Comparison of ENCODE assay signal across 33 cellular contexts in the genomic region with DNA sequence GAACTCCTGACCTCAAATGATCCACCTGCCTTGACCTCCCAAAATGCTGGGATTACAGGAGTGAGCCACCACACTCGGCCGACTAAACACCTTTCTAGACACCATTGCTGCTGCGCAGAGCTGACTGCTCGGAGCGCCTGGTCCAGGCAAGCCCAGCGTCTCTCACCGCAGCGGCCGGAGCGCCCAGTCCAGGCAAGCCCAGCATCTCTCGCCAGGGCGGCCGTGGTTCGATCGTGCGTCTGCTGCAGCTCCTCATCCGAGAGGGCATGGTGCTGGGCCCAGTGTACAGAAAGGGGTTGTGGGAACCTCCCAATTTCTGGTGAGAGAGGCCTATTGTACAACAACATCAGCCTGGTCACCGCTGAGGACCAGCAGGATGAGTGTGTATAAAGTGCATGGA.
DNase-seq lines count a peak whose midpoint lies in the region; ATAC-seq and TF ChIP-seq lines count a peak whose summit lies in the region.
"Had no signal": no experiment of that assay in that cellular context is flagged by ENCODE, and none has a peak within 500 bp of the region (broad histone marks: within the 10 kb centered on the region; RNA-seq: fewer than 3 reads in every experiment).

No MANE protein-coding gene starts in this region.

- no peak overlapping the region for H2BK15ac ChIP-seq in neuronal stem cell (ENCODE audit: low read length)

- DNase-seq in Right ventricle myocardium inferior (ENCODE audit: missing footprints) (peak; percentile 37), left ventricle myocardium superior (no peak), neural crest cell (ENCODE audit: low read depth, low spot score) (no peak), neuronal stem cell (ENCODE audit: low spot score) (no peak), medulla oblongata (ENCODE audit: extremely low spot score) (no peak), aorta (no peak)
- DNase-seq: 8988T; ACHN; AML-193; BE2C; C1 segment of cervical spinal cord; Caco-2; Calu3; CD4-positive, alpha-beta memory T cell; CD4-positive, alpha-beta T cell; CD4-positive, CD25-positive, alpha-beta regulatory T cell; CD8-positive, alpha-beta memory T cell; CD8-positive, alpha-beta T cell; COR-L47; DMS 273 treated with DMSO at 0.1 percent for 48 hours; DMS153; DMS53; DMS79; DMS79 treated with DMSO at 0.1 percent for 48 hours; DND-41; EL had no signal

- H3K27me3 ChIP-seq in neuronal stem cell (ENCODE audit: control insufficient read depth in 3 of 3, insufficient read depth in 3 of 3, low read depth in 1 of 3, low read length in 3 of 3) (peaks cover 0 to 3% (median 0%) of the 10 kb centered on the region in 3 experiments), aorta (ENCODE audit: control insufficient read depth in 1 of 2, insufficient read depth in 2 of 2, low read length in 1 of 2) (no peaks in the 10 kb centered on the region)
- H3K27me3 ChIP-seq: BE2C; BLaER1; BLaER1 treated with 17β-estradiol and CSF1 and Interleukin-3, amounts not matched to agents 10 nM and 100 nM had no signal

- no peak overlapping the region for H3K14ac ChIP-seq in neuronal stem cell (ENCODE audit: low read length)

- H2AFZ ChIP-seq in neuronal stem cell (ENCODE audit: low read length), result no peak overlapping the region

- H4K8ac ChIP-seq in neuronal stem cell (ENCODE audit: low read depth, low read length), result no peak overlapping the region

- H3K27me3 Mint-ChIP-seq in neural crest cell (ENCODE audit: low read depth), result no peaks in the 10 kb centered on the region
- H3K27me3 Mint-ChIP-seq: B cell; CD4-positive, alpha-beta T cell; CD4-positive, CD25-positive, alpha-beta regulatory T cell had no signal

- no peak overlapping the region for H3K9ac ChIP-seq in neuronal stem cell (ENCODE audit: low read depth, low read length, poor library complexity)
- H3K9ac ChIP-seq: BLaER1; BLaER1 treated with 17β-estradiol and CSF1 and Interleukin-3, amounts not matched to agents 10 nM and 100 nM had no signal

- H3K4ac ChIP-seq in neuronal stem cell (ENCODE audit: low read length), result peak overlapping the region; percentile 59

- H3K36me3 ChIP-seq in neuronal stem cell (replicated peaks in 1 of 2; ENCODE audit: control insufficient read depth in 2 of 2, insufficient read depth in 2 of 2, low read length in 2 of 2) (no peaks in the 10 kb centered on the region), aorta (ENCODE audit: control insufficient read depth in 1 of 2, insufficient read depth in 2 of 2, low read length in 1 of 2) (no peaks in the 10 kb centered on the region)
- H3K36me3 ChIP-seq: BE2C; BLaER1; BLaER1 treated with 17β-estradiol and CSF1 and Interleukin-3, amounts not matched to agents 10 nM and 100 nM had no signal

- peaks cover 10% of the 10 kb centered on the region for H3K4me1 Mint-ChIP-seq in neural crest cell
- H3K4me1 Mint-ChIP-seq: B cell; CD8-positive, alpha-beta memory T cell had no signal

- H3K4me3 Mint-ChIP-seq in neural crest cell, result no peak overlapping the region
- H3K4me3 Mint-ChIP-seq: B cell; CD14-positive monocyte; CD4-positive, alpha-beta memory T cell; CD4-positive, alpha-beta T cell; CD4-positive, CD25-positive, alpha-beta regulatory T cell; CD8-positive, alpha-beta memory T cell; CD8-positive, alpha-beta T cell had no signal

- H3K9me3 ChIP-seq in neuronal stem cell (replicated peaks in 1 of 2; ENCODE audit: control insufficient read depth in 2 of 2, insufficient read depth in 1 of 2, low read depth in 1 of 2, low read length in 2 of 2), result peaks cover 0 to 1% of the 10 kb centered on the region in 2 donors
- no peaks in the 10 kb centered on the region for H3K9me3 ChIP-seq in aorta (ENCODE audit: control insufficient read depth, low read length)
- H3K9me3 ChIP-seq: A549; BE2C; BLaER1; BLaER1 treated with 17β-estradiol and CSF1 and Interleukin-3, amounts not matched to agents 10 nM and 100 nM; Caco-2 had no signal

- H3K27ac Mint-ChIP-seq in neural crest cell (ENCODE audit: unreplicated experiment), result peak overlapping the region; percentile 35
- H3K27ac Mint-ChIP-seq: B cell; CD14-positive monocyte; CD4-positive, alpha-beta memory T cell; CD4-positive, alpha-beta T cell; CD4-positive, CD25-positive, alpha-beta regulatory T cell; CD8-positive, alpha-beta memory T cell; CD8-positive, alpha-beta T cell had no signal

- no peak for ATAC-seq in Right ventricle myocardium inferior
- ATAC-seq in left ventricle myocardium superior, result no peak
- no peak for ATAC-seq in aorta (ENCODE audit: low FRiP score)
- ATAC-seq: A549; CD8-positive, alpha-beta T cell had no signal

- H3K27ac ChIP-seq in neuronal stem cell (replicated peaks; ENCODE audit: low read length), result no peak overlapping the region
- no peak overlapping the region for H3K27ac ChIP-seq in aorta (ENCODE audit: low read depth in 1 of 2, low read length in 2 of 2)
- H3K27ac ChIP-seq: 22Rv1; A549; BLaER1; BLaER1 treated with 17β-estradiol and CSF1 and Interleukin-3, amounts not matched to agents 10 nM and 100 nM; C4-2B had no signal

- H2AK5ac ChIP-seq in neuronal stem cell (ENCODE audit: low read depth, low read length), result peak overlapping the region; percentile 26

- no peak overlapping the region for H2BK12ac ChIP-seq in neuronal stem cell (ENCODE audit: low read length)

- intact Hi-C loops in Right ventricle myocardium inferior (cut with DNase I), result no loop called here
- intact Hi-C loops in left ventricle myocardium superior (cut with micrococcal nuclease), result no loop called here
- intact Hi-C loops in aorta (cut with DNase I), result no loop called here

- no peaks in the 10 kb centered on the region for H3K79me1 ChIP-seq in neuronal stem cell (ENCODE audit: low read depth, low read length)

- no peak overlapping the region for H3K4me3 ChIP-seq in neuronal stem cell (ENCODE audit: low read length in 2 of 2)
- no peak overlapping the region for H3K4me3 ChIP-seq in aorta (ENCODE audit: low read length in 2 of 2)
- H3K4me3 ChIP-seq: A549; BLaER1; BLaER1 treated with 17β-estradiol and CSF1 and Interleukin-3, amounts not matched to agents 10 nM and 100 nM had no signal

- TF ChIP-seq CTCF in neural crest cell (conservative IDR thresholded peaks at IDR 0.05), result no peak

- H4K91ac ChIP-seq in neuronal stem cell (ENCODE audit: low read depth, low read length, poor library complexity), result no peak overlapping the region

- H3K4me1 ChIP-seq in neuronal stem cell (ENCODE audit: control insufficient read depth in 2 of 2, insufficient read depth in 1 of 2, low read depth in 1 of 2, low read length in 2 of 2) (peaks cover 0 to 4% of the 10 kb centered on the region in 2 donors), aorta (ENCODE audit: control insufficient read depth in 1 of 2, insufficient read depth in 2 of 2, low read length in 2 of 2) (no peaks in the 10 kb centered on the region)
- H3K4me1 ChIP-seq: A549, Caco-2 had no signal

- H3K36me3 Mint-ChIP-seq in neural crest cell (ENCODE audit: low read depth), result no peaks in the 10 kb centered on the region
- H3K36me3 Mint-ChIP-seq: CD14-positive monocyte; CD4-positive, CD25-positive, alpha-beta regulatory T cell; CD8-positive, alpha-beta memory T cell; CD8-positive, alpha-beta T cell had no signal

- WGBS in neuronal stem cell (ENCODE audit: extremely low coverage in 2 of 2, insufficient read length in 2 of 2, insufficient replicate concordance in 1 of 2), 2 donors, result no CpG with 5 or more reads among the region's 18 CpGs
- 96 to 98% methylated on average over 18 of the region's 18 CpGs for WGBS in aorta, 2 donors

- H3K4me2 ChIP-seq in neuronal stem cell (ENCODE audit: insufficient read depth, low read length, poor library complexity, severe bottlenecking), result no peak overlapping the region
- H3K4me2 ChIP-seq: A549 had no signal

- H2BK5ac ChIP-seq in neuronal stem cell (ENCODE audit: low read length), result no peak overlapping the region

- H3K18ac ChIP-seq in neuronal stem cell (ENCODE audit: low read length), result peak overlapping the region; percentile 30

- H3K9me3 Mint-ChIP-seq in neural crest cell, result no peaks in the 10 kb centered on the region
- H3K9me3 Mint-ChIP-seq: CD4-positive, alpha-beta T cell; CD4-positive, CD25-positive, alpha-beta regulatory T cell; CD8-positive, alpha-beta memory T cell; CD8-positive, alpha-beta T cell had no signal

- H3K23ac ChIP-seq in neuronal stem cell (ENCODE audit: low read depth, low read length, poor library complexity), result no peak overlapping the region

- no peak overlapping the region for H2BK120ac ChIP-seq in neuronal stem cell (ENCODE audit: low read depth, low read length)
